In the genomic region with DNA sequence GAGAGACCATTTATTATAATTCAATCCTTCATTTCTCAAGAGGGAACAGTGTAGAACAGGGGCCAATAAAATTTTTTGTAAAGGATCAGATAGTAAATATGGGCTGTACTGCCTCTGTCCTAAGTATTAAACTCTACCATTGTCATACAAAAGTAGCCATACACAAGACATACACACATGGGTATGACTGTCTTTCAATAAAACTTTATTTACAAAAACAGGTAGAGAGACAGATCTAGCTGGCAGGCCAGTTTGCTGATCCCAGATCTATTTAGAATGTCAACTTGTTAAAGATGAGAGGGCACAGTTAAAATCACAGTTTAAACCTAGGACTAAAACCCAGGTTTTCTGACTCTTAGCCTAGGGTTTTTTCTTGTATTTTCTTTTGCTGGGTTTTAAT, we compare ENCODE assay signal across 16 cellular contexts. TPM values are rescaled to one million over a fixed set of nuclear protein-coding genes. Genes with fewer than 3 reads are reported as not detected.
A peak's percentile ranks its signal among the peaks of the same experiment; 100 is the strongest.
DNase-seq lines count a peak whose midpoint lies in the region; ATAC-seq and TF ChIP-seq lines count a peak whose summit lies in the region.
"Had no signal": no experiment of that assay in that cellular context is flagged by ENCODE, and none has a peak within 500 bp of the region (broad histone marks: within the 10 kb centered on the region; RNA-seq: fewer than 3 reads in every experiment).

No MANE protein-coding gene starts in this region.

- no peaks in the 10 kb centered on the region for H3K9me3 Mint-ChIP-seq in IgD-negative memory B cell
- H3K9me3 Mint-ChIP-seq in natural killer cell treated with Interleukin-12 subunit alpha and Interleukin-12 subunit beta and Interleukin-15 and Interleukin-18, amount 100 ng/mL, for 72 hours: no peaks in the 10 kb centered on the region
- H3K9me3 Mint-ChIP-seq: T-helper 1 cell treated with Interleukin-12 subunit alpha and Interleukin-12 subunit beta and Interleukin-4 antibody, amounts not matched to agents 30 μg/mL and 1 μg/mL, for 36 hours had no signal

- no peak overlapping the region for H3K4me3 Mint-ChIP-seq in IgD-negative memory B cell
- H3K4me3 Mint-ChIP-seq in natural killer cell treated with Interleukin-12 subunit alpha and Interleukin-12 subunit beta and Interleukin-15 and Interleukin-18, amount 100 ng/mL, for 72 hours: no peak overlapping the region
- H3K4me3 Mint-ChIP-seq: T-helper 1 cell treated with Interleukin-12 subunit alpha and Interleukin-12 subunit beta and Interleukin-4 antibody, amounts not matched to agents 30 μg/mL and 1 μg/mL, for 36 hours had no signal

- H3K9ac ChIP-seq in SU-DHL-6 (ENCODE audit: low read length): no peak overlapping the region
- H3K9ac ChIP-seq: KMS-11 had no signal

- H3K27ac ChIP-seq in SU-DHL-6 (ENCODE audit: low read depth, low read length): no peak overlapping the region
- no peak overlapping the region for H3K27ac ChIP-seq in testis
- H3K27ac ChIP-seq: 22Rv1, KMS-11, RWPE1, SK-N-MC had no signal

- no peaks in the 10 kb centered on the region for H3K79me2 ChIP-seq in SU-DHL-6 (ENCODE audit: insufficient read depth, low read length)

- ATAC-seq in natural killer cell treated with Interleukin-12 subunit alpha and Interleukin-12 subunit beta and Interleukin-15 and Interleukin-18, amount 100 ng/mL, for 72 hours: no peak
- ATAC-seq in GM19023 (IDR thresholded peaks at IDR 0.05; ENCODE audit: unreplicated experiment): no peak

- peaks cover 14% of the 10 kb centered on the region for H3K36me3 Mint-ChIP-seq in IgD-negative memory B cell
- H3K36me3 Mint-ChIP-seq in natural killer cell treated with Interleukin-12 subunit alpha and Interleukin-12 subunit beta and Interleukin-15 and Interleukin-18, amount 100 ng/mL, for 72 hours: peaks cover 27% of the 10 kb centered on the region

- H2AFZ ChIP-seq in SU-DHL-6 (ENCODE audit: low read depth, low read length, severe bottlenecking): peak overlapping the region; percentile 1

- H3K27ac Mint-ChIP-seq in IgD-negative memory B cell: peak overlapping the region in 2 of 3 donors; percentile 21 to 24
- peak overlapping the region; percentile 2 to 19 for H3K27ac Mint-ChIP-seq in natural killer cell treated with Interleukin-12 subunit alpha and Interleukin-12 subunit beta and Interleukin-15 and Interleukin-18, amount 100 ng/mL, for 72 hours
- H3K27ac Mint-ChIP-seq: T-helper 1 cell treated with Interleukin-12 subunit alpha and Interleukin-12 subunit beta and Interleukin-4 antibody, amounts not matched to agents 30 μg/mL and 1 μg/mL, for 36 hours had no signal

- DNase-seq in NCI-H526 treated with DMSO at 0.1 percent for 48 hours (lab: John Stamatoyannopoulos, UW): peak; percentile 5
- no peak for DNase-seq in NCI-H526 (lab: John Stamatoyannopoulos, UW)
- no peak for DNase-seq in natural killer cell treated with Interleukin-12 subunit alpha and Interleukin-12 subunit beta and Interleukin-15 and Interleukin-18, amount 100 ng/mL, for 72 hours (ENCODE audit: low spot score)
- DNase-seq in retina: no peak
- DNase-seq in testis: no peak
- DNase-seq: NCI-H1048, NCI-H226, NCI-H510A had no signal

- H3K36me3 ChIP-seq in SU-DHL-6 (ENCODE audit: low read length): peaks cover 21% of the 10 kb centered on the region; the same call in 1 of the 2 replicates
- H3K36me3 ChIP-seq in testis (ENCODE audit: low read depth, missing control alignments): no peaks in the 10 kb centered on the region

- TF ChIP-seq CTCF in SU-DHL-6 (IDR thresholded peaks at IDR 0.05; ENCODE audit: insufficient read depth, low read length, poor library complexity, severe bottlenecking): no peak
- no peak for TF ChIP-seq CTCF in testis (IDR thresholded peaks at IDR 0.05)

- H3K27me3 Mint-ChIP-seq in IgD-negative memory B cell: no peaks in the 10 kb centered on the region
- no peaks in the 10 kb centered on the region for H3K27me3 Mint-ChIP-seq in natural killer cell treated with Interleukin-12 subunit alpha and Interleukin-12 subunit beta and Interleukin-15 and Interleukin-18, amount 100 ng/mL, for 72 hours

- H3K9me3 ChIP-seq in SU-DHL-6 (ENCODE audit: insufficient read depth, low read length): no peaks in the 10 kb centered on the region
- H3K9me3 ChIP-seq in testis: no peaks in the 10 kb centered on the region

- TF ChIP-seq POLR2A in testis (IDR thresholded peaks at IDR 0.05): no peak

- H3K4me2 ChIP-seq in SU-DHL-6 (ENCODE audit: low read depth, low read length, poor library complexity, severe bottlenecking): no peak overlapping the region
- H3K4me2 ChIP-seq: KMS-11 had no signal

- peaks cover 0 to 5% (median 0%) of the 10 kb centered on the region in 3 donors for H3K4me1 Mint-ChIP-seq in IgD-negative memory B cell
- peaks cover 22 to 37% of the 10 kb centered on the region in 2 donors for H3K4me1 Mint-ChIP-seq in natural killer cell treated with Interleukin-12 subunit alpha and Interleukin-12 subunit beta and Interleukin-15 and Interleukin-18, amount 100 ng/mL, for 72 hours (ENCODE audit: low read depth in 2 of 2)

- no peaks in the 10 kb centered on the region for H3K9me2 ChIP-seq in SU-DHL-6 (replicated peaks; ENCODE audit: insufficient read depth, low read length)

- peaks cover 10% of the 10 kb centered on the region for H3F3A ChIP-seq in SU-DHL-6 (ENCODE audit: insufficient read depth)

- H3K27me3 ChIP-seq in SU-DHL-6 (ENCODE audit: low read length) (no peaks in the 10 kb centered on the region), testis (no peaks in the 10 kb centered on the region)

- no peaks in the 10 kb centered on the region for H3K4me1 ChIP-seq in testis

- intact Hi-C loops in testis (cut with DNase I; ENCODE audit: low total_unique reads): no loop called here

- no peaks in the 10 kb centered on the region for H4K20me1 ChIP-seq in SU-DHL-6 (ENCODE audit: low read depth, low read length)

- H3K4me3 ChIP-seq in SU-DHL-6 (ENCODE audit: insufficient read depth, low read length, poor library complexity, severe bottlenecking) (no peak overlapping the region), testis (no peak overlapping the region)
- H3K4me3 ChIP-seq: SK-N-MC had no signal

RNA-seq across cellular contexts. Expression of a gene that starts 16.7 kb away (rescaled TPM):
- polyA plus RNA-seq in IgD-negative memory B cell: 12.2 TPM
- 10 to 100 TPM; 15.3 to 25.3 TPM for total RNA-seq in natural killer cell treated with Interleukin-12 subunit alpha and Interleukin-12 subunit beta and Interleukin-15 and Interleukin-18, amount 100 ng/mL, for 72 hours
- 10 to 100 TPM; 24.0 to 26.4 TPM for total RNA-seq in testis
- polyA plus RNA-seq in testis (ENCODE audit: insufficient read depth, low read depth, low replicate concordance): 18.8 TPM
